ENCODE assay signal across 12 cellular contexts in genomic region chr3:196998966-196999760, GRCh38. TPM values are rescaled to one million over a fixed set of nuclear protein-coding genes. Genes with fewer than 3 reads are reported as not detected.
DNase-seq lines count a peak whose midpoint lies in the region; TF ChIP-seq lines count a peak whose summit lies in the region.
"Had no signal": no experiment of that assay in that cellular context is flagged by ENCODE, and none has a peak within 500 bp of the region (broad histone marks: within the 10 kb centered on the region; RNA-seq: fewer than 3 reads in every experiment).

No MANE protein-coding gene starts in this region.

- intact Hi-C loops in CD14-positive monocyte (cut with micrococcal nuclease), result loop anchor here in 1 of 2 donors (10.0 kb wide), 1 partner anchor 46 kb away; no protein-coding TSS in a partner anchor

- H3K79me2 ChIP-seq in osteoblast (ENCODE audit: insufficient read depth, low read length), result no peaks in the 10 kb centered on the region

- H3K4me2 ChIP-seq in osteoblast (ENCODE audit: insufficient read depth, low read length), result no peak overlapping the region

- H3K4me3 Mint-ChIP-seq in activated T-cell treated with anti-CD3 and anti-CD28 coated beads, Interleukin-2, amount 50 U/mL, for 24 hours, result no peak overlapping the region
- H3K4me3 Mint-ChIP-seq in CD14-positive monocyte (no peak overlapping the region), chondrocyte (ENCODE audit: unreplicated experiment) (no peak overlapping the region)

- H3K27ac ChIP-seq in osteoblast (ENCODE audit: low read depth, low read length), result no peak overlapping the region
- H3K27ac ChIP-seq: 22Rv1, GM23248, HL-60 had no signal

- H3K4me1 ChIP-seq in osteoblast (ENCODE audit: insufficient read depth, low read length), result peaks cover 8% of the 10 kb centered on the region

- no peak for TF ChIP-seq CTCF in CD14-positive monocyte (IDR thresholded peaks at IDR 0.05)
- no peak for TF ChIP-seq CTCF in chondrocyte (IDR thresholded peaks at IDR 0.05)
- no peak for TF ChIP-seq CTCF in osteoblast (IDR thresholded peaks at IDR 0.05; ENCODE audit: extremely low read depth, low read depth, low read length)

- no peaks in the 10 kb centered on the region for H3K27me3 Mint-ChIP-seq in activated T-cell treated with anti-CD3 and anti-CD28 coated beads, Interleukin-2, amount 50 U/mL, for 24 hours
- H3K27me3 Mint-ChIP-seq in CD14-positive monocyte (ENCODE audit: low read depth in 3 of 3) (peaks cover 8 to 12% (median 10%) of the 10 kb centered on the region in 3 donors), chondrocyte (ENCODE audit: low read depth) (no peaks in the 10 kb centered on the region)

- no peak overlapping the region for H3K27ac Mint-ChIP-seq in activated T-cell treated with anti-CD3 and anti-CD28 coated beads, Interleukin-2, amount 50 U/mL, for 24 hours
- H3K27ac Mint-ChIP-seq in CD14-positive monocyte (no peak overlapping the region), chondrocyte (ENCODE audit: unreplicated experiment) (no peak overlapping the region)

- no peaks in the 10 kb centered on the region for H3K9me3 ChIP-seq in osteoblast (ENCODE audit: low read depth, low read length)

- no peaks in the 10 kb centered on the region for H3K36me3 ChIP-seq in osteoblast (ENCODE audit: insufficient read depth, low read length)

- no peak overlapping the region for H3K4me3 ChIP-seq in osteoblast (ENCODE audit: insufficient read depth, low read length)
- H3K4me3 ChIP-seq: GM12878, GM23248 had no signal

- no peaks in the 10 kb centered on the region for H3K9me3 Mint-ChIP-seq in activated T-cell treated with anti-CD3 and anti-CD28 coated beads, Interleukin-2, amount 50 U/mL, for 24 hours
- H3K9me3 Mint-ChIP-seq in CD14-positive monocyte, result peaks cover 0 to 6% (median 0%) of the 10 kb centered on the region in 7 donors
- H3K9me3 Mint-ChIP-seq in chondrocyte (ENCODE audit: low read depth), result no peaks in the 10 kb centered on the region

- H3K4me1 Mint-ChIP-seq in activated T-cell treated with anti-CD3 and anti-CD28 coated beads, Interleukin-2, amount 50 U/mL, for 24 hours (ENCODE audit: low read depth), result peaks cover 7% of the 10 kb centered on the region
- peaks cover 10% of the 10 kb centered on the region for H3K4me1 Mint-ChIP-seq in CD14-positive monocyte
- H3K4me1 Mint-ChIP-seq in chondrocyte (ENCODE audit: low read depth), result peaks cover 4% of the 10 kb centered on the region

- DNase-seq in activated T-cell treated with anti-CD3 and anti-CD28 coated beads, Interleukin-2, amount 50 U/mL, for 24 hours, result peak; percentile 22
- DNase-seq in activated T-cell treated with anti-CD3 and anti-CD28 coated beads, Interleukin-2, amount 50 U/mL, for 48 hours, result no peak
- peak; percentile 47 for DNase-seq in CD14-positive monocyte (ENCODE audit: low spot score)
- peak; percentile 60 for DNase-seq in chondrocyte (ENCODE audit: low spot score)
- DNase-seq in osteoblast (ENCODE audit: insufficient read length, low spot score, missing footprints), result peak; percentile 68
- DNase-seq in T-helper 1 cell, result no peak
- DNase-seq in NCI-H128 (lab: John Stamatoyannopoulos, UW; ENCODE audit: unreplicated experiment), result no peak
- DNase-seq in KG1 (lab: John Stamatoyannopoulos, UW), result no peak
- DNase-seq: GM23248 had no signal

- H3K36me3 Mint-ChIP-seq in activated T-cell treated with anti-CD3 and anti-CD28 coated beads, Interleukin-2, amount 50 U/mL, for 24 hours (ENCODE audit: low read depth), result no peaks in the 10 kb centered on the region
- H3K36me3 Mint-ChIP-seq in CD14-positive monocyte (peaks cover 0 to 1% of the 10 kb centered on the region in 2 donors), chondrocyte (ENCODE audit: low read depth) (no peaks in the 10 kb centered on the region)

- H4K20me1 ChIP-seq in osteoblast (ENCODE audit: insufficient read depth, low read length), result no peaks in the 10 kb centered on the region

- H2AFZ ChIP-seq in osteoblast (ENCODE audit: low read length), result no peak overlapping the region
- H2AFZ ChIP-seq: GM23248 had no signal

- no peaks in the 10 kb centered on the region for H3K27me3 ChIP-seq in osteoblast (ENCODE audit: insufficient read depth, low read length)

RNA-seq across cellular contexts. Expression of gene MELTF, which starts 30.5 kb away (rescaled TPM):
- under 1 TPM; 0.34 to 0.36 TPM for polyA plus RNA-seq in CD14-positive monocyte
- 4.5 to 5.2 TPM (median 5.1 TPM) in 3 replicates for total RNA-seq in chondrocyte
- 2.4 and 5.1 TPM in 2 replicates for total RNA-seq in osteoblast

RNA-seq across cellular contexts. Expression of gene PIGZ, which starts 30.5 kb away (rescaled TPM):
- 1 to 10 TPM; 1.6 to 1.9 TPM for polyA plus RNA-seq in CD14-positive monocyte
- total RNA-seq in chondrocyte (8.8 to 10.1 TPM (median 9.9 TPM) in 3 replicates), osteoblast (2.9 and 4.0 TPM in 2 replicates)

RNA-seq across cellular contexts. Expression of gene NCBP2, which starts 56.8 kb away (rescaled TPM):
- 10 to 100 TPM; 33.4 to 42.9 TPM for polyA plus RNA-seq in CD14-positive monocyte
- total RNA-seq in chondrocyte, result 59.5 to 67.2 TPM (median 61.5 TPM) in 3 replicates
- total RNA-seq in osteoblast, result 43.1 and 43.9 TPM in 2 replicates

Comparison
In these comparisons a context has a peak if more than half of its experiments do, and no peak if none do; other contexts are left out.
1. DNase-seq: peak in activated T-cell treated with anti-CD3 and anti-CD28 coated beads, Interleukin-2, amount 50 U/mL, for 24 hours (single experiment), CD14-positive monocyte (single experiment), chondrocyte (single experiment) and osteoblast (single experiment); none in activated T-cell treated with anti-CD3 and anti-CD28 coated beads, Interleukin-2, amount 50 U/mL, for 48 hours (0 of 2), T-helper 1 cell (0 of 5), NCI-H128 (single experiment) and KG1 (single experiment).